In genomic region chr17:31687505-31688126, GRCh38 we compare ENCODE assay signal across 11 cellular contexts.
"Had no signal": no experiment of that assay in that cellular context is flagged by ENCODE, and none has a peak within 500 bp of the region (broad histone marks: within the 10 kb centered on the region; RNA-seq: fewer than 3 reads in every experiment).

No MANE protein-coding gene starts in this region.

- H3K9me3 ChIP-seq: ascending aorta, gastrocnemius medialis, tibial artery had no signal

- DNase-seq: activated CD4-positive, alpha-beta T cell treated with anti-CD3 and anti-CD28 coated beads for 48 hours; activated naive CD4-positive, alpha-beta T cell treated with Interleukin-2 at 50 U/mL for 16 hours; activated naive CD8-positive, alpha-beta T cell treated with anti-CD3 and anti-CD28 coated beads, Interleukin-2, amount 50 U/mL, for 24 hours; gastrocnemius medialis; retina; small intestine; T-helper 9 cell; tibial artery; WERI-Rb-1 had no signal

- H3K4me1 ChIP-seq: gastrocnemius medialis, parathyroid adenoma had no signal

- ATAC-seq: activated naive CD8-positive, alpha-beta T cell treated with anti-CD3 and anti-CD28 coated beads, Interleukin-2, amount 50 U/mL, for 24 hours; gastrocnemius medialis had no signal

- H3K4me3 ChIP-seq: ascending aorta, gastrocnemius medialis, tibial artery had no signal

- H3K27ac ChIP-seq: ascending aorta, gastrocnemius medialis, parathyroid adenoma, tibial artery, WERI-Rb-1 had no signal

- H3K27me3 ChIP-seq: ascending aorta, gastrocnemius medialis, tibial artery had no signal
